8 cellular contexts compared by ENCODE assay signal in genomic region chr2:70919672-70920366, GRCh38. TPM values are rescaled to one million over a fixed set of nuclear protein-coding genes. Genes with fewer than 3 reads are reported as not detected.
DNase-seq lines count a peak whose midpoint lies in the region; ATAC-seq and TF ChIP-seq lines count a peak whose summit lies in the region.

No MANE protein-coding gene starts in this region.

- peaks cover 5% of the 10 kb centered on the region for H3K27me3 Mint-ChIP-seq in Caco-2 (ENCODE audit: insufficient read depth, unreplicated experiment)
- H3K27me3 Mint-ChIP-seq in activated CD4-positive, alpha-beta T cell treated with anti-CD3 and anti-CD28 coated beads, Interleukin-2, amount 10 ng/mL, durations not matched to agents 7 days and 5 days = peaks cover 16% of the 10 kb centered on the region

- no peak overlapping the region for H3K27ac ChIP-seq in coronary artery

- TF ChIP-seq POLR2A in lower leg skin (IDR thresholded peaks at IDR 0.05) = no peak

- H3K27ac Mint-ChIP-seq in Caco-2 (ENCODE audit: unreplicated experiment) = no peak overlapping the region
- no peak overlapping the region for H3K27ac Mint-ChIP-seq in activated CD4-positive, alpha-beta T cell treated with anti-CD3 and anti-CD28 coated beads, Interleukin-2, amount 10 ng/mL, durations not matched to agents 7 days and 5 days

- H3K36me3 ChIP-seq in Caco-2 (ENCODE audit: control insufficient read depth, insufficient read depth, low read length) = no peaks in the 10 kb centered on the region
- H3K36me3 ChIP-seq in HAP-1 (replicated peaks) = no peaks in the 10 kb centered on the region; the same call in 1 of the 2 replicates

- H3K27me3 ChIP-seq in Caco-2 (replicated peaks; ENCODE audit: control insufficient read depth, insufficient read depth, low read length) = no peaks in the 10 kb centered on the region
- H3K27me3 ChIP-seq in HAP-1 (ENCODE audit: low read depth) = no peaks in the 10 kb centered on the region

- BruUV-seq in Caco-2 (replicated peaks; lab: Mats Ljungman, UMichigan) = no TSS peak

- H3K36me3 Mint-ChIP-seq in Caco-2 (ENCODE audit: insufficient read depth, unreplicated experiment) = peaks cover 6% of the 10 kb centered on the region
- no peaks in the 10 kb centered on the region for H3K36me3 Mint-ChIP-seq in activated CD4-positive, alpha-beta T cell treated with anti-CD3 and anti-CD28 coated beads, Interleukin-2, amount 10 ng/mL, durations not matched to agents 7 days and 5 days (ENCODE audit: low read depth)

- H3K4me3 Mint-ChIP-seq in Caco-2 (ENCODE audit: unreplicated experiment) = no peak overlapping the region
- H3K4me3 Mint-ChIP-seq in activated CD4-positive, alpha-beta T cell treated with anti-CD3 and anti-CD28 coated beads, Interleukin-2, amount 10 ng/mL, durations not matched to agents 7 days and 5 days = no peak overlapping the region

- ATAC-seq in HG02588 (IDR thresholded peaks at IDR 0.05; ENCODE audit: unreplicated experiment) = no peak

- DNase-seq in Caco-2 = peak; percentile 84 to 93
- DNase-seq in HAP-1 (ENCODE audit: low spot score in 2 of 2) = peak; percentile 81 to 91
- peak; percentile 49 to 76 for DNase-seq in NCI-H526 (lab: John Stamatoyannopoulos, UW)
- DNase-seq in activated CD4-positive, alpha-beta T cell treated with anti-CD3 and anti-CD28 coated beads, Interleukin-2, amount 10 ng/mL, durations not matched to agents 7 days and 5 days = peak; percentile 72
- DNase-seq in coronary artery (ENCODE audit: low spot score) = peak; percentile 80
- peak; percentile 72 to 95 for DNase-seq in lower leg skin (ENCODE audit: low spot score in 2 of 2)
- peak; percentile 55 for DNase-seq in stimulated activated CD8-positive, alpha-beta memory T cell treated with anti-CD3 and anti-CD28 coated beads, Interleukin-12 subunit alpha, Interleukin-12 subunit beta, amount 100 ng/mL, for 1 hour (ENCODE audit: low read depth)

- 31 to 36% methylated on average over 16 of the region's 16 CpGs for WGBS in lower leg skin, 2 donors

- H3K4me3 ChIP-seq in Caco-2 (ENCODE audit: low read depth, low read length) (no peak overlapping the region), HAP-1 (no peak overlapping the region), coronary artery (no peak overlapping the region), lower leg skin (ENCODE audit: low read depth, poor library complexity, severe bottlenecking) (no peak overlapping the region)

- CTCF ChIA-PET in Caco-2 (lab: Charles Lee) = interaction anchor here (1.0 to 2.0 kb wide), 3 partner anchors 29 to 51 kb away, joined by 5 to 12 read pairs (median 5); no protein-coding TSS in a partner anchor
- CTCF ChIA-PET in activated CD4-positive, alpha-beta T cell treated with anti-CD3 and anti-CD28 coated beads, Interleukin-2, amount 10 ng/mL, durations not matched to agents 7 days and 5 days (lab: Charles Lee) = interaction anchor here (0.9 to 5.5 kb wide), 7 partner anchors 9 to 59 kb away, joined by 3 to 25 read pairs (median 5); no protein-coding TSS in a partner anchor

- TF ChIP-seq CTCF in Caco-2 (IDR thresholded peaks at IDR 0.05; ENCODE audit: insufficient read depth in 1 of 2, low read depth in 1 of 2, low read length in 1 of 2, severe bottlenecking in 1 of 2, unreplicated experiment in 1 of 2) (peak; percentile 94 to 96), coronary artery (IDR thresholded peaks at IDR 0.05) (peak; percentile 39), lower leg skin (IDR thresholded peaks at IDR 0.05) (peak in 1 of 3 donors; percentile 58)

- H3K9me3 ChIP-seq in Caco-2 (peaks cover 6% of the 10 kb centered on the region; the same call in 1 of the 2 replicates), HAP-1 (no peaks in the 10 kb centered on the region)

- no peaks in the 10 kb centered on the region for H3K9me3 Mint-ChIP-seq in Caco-2 (ENCODE audit: unreplicated experiment)
- no peaks in the 10 kb centered on the region for H3K9me3 Mint-ChIP-seq in activated CD4-positive, alpha-beta T cell treated with anti-CD3 and anti-CD28 coated beads, Interleukin-2, amount 10 ng/mL, durations not matched to agents 7 days and 5 days

- intact Hi-C loops in Caco-2 (cut with micrococcal nuclease; ENCODE audit: unreplicated experiment) (loop anchor here (1.0 to 2.0 kb wide), 2 partner anchors 27 to 49 kb away; no protein-coding TSS in a partner anchor), lower leg skin (cut with DNase I; ENCODE audit: low total_unique reads) (loop anchor here (10.0 kb wide), 1 partner anchor 55 kb away; no protein-coding TSS in a partner anchor)

- H3K4me1 ChIP-seq in Caco-2 = peaks cover 6% of the 10 kb centered on the region; the same call in 1 of the 2 replicates
- peaks cover 2% of the 10 kb centered on the region for H3K4me1 ChIP-seq in HAP-1

- in situ Hi-C loops in HAP-1 (cut with MboI; ENCODE audit: low sequenced_read_pairs) = no loop called here

- no peaks in the 10 kb centered on the region for H3K4me1 Mint-ChIP-seq in Caco-2 (ENCODE audit: low read depth, unreplicated experiment)
- no peaks in the 10 kb centered on the region for H3K4me1 Mint-ChIP-seq in activated CD4-positive, alpha-beta T cell treated with anti-CD3 and anti-CD28 coated beads, Interleukin-2, amount 10 ng/mL, durations not matched to agents 7 days and 5 days

- POLR2A ChIA-PET in Caco-2 (lab: Charles Lee) = no interaction called here
- POLR2A ChIA-PET in activated CD4-positive, alpha-beta T cell treated with anti-CD3 and anti-CD28 coated beads, Interleukin-2, amount 10 ng/mL, durations not matched to agents 7 days and 5 days (lab: Charles Lee) = no interaction called here

RNA-seq across cellular contexts. Expression of gene ATP6V1B1, which starts 15.9 kb away (rescaled TPM):
- 2.6 and 4.0 TPM in 2 replicates for total RNA-seq in Caco-2 (2022)
- total RNA-seq in activated CD4-positive, alpha-beta T cell treated with anti-CD3 and anti-CD28 coated beads, Interleukin-2, amount 10 ng/mL, durations not matched to agents 7 days and 5 days = not detected
- total RNA-seq in lower leg skin = 100 to 1,000 TPM in 1 of 4 donors, 10 to 100 TPM in 2, 1 to 10 TPM in 1; 7.3 to 110 (median 55.0) TPM

RNA-seq across cellular contexts. Expression of gene VAX2, which starts 19.4 kb away (rescaled TPM):
- total RNA-seq in Caco-2 (2022) (0.61 TPM in 1 of 2 replicates, not detected in the other), lower leg skin (1 to 10 TPM in 3 of 4 donors, not detected in 1; 1.7 to 6.4 (median 4.3) TPM)
- not detected for total RNA-seq in activated CD4-positive, alpha-beta T cell treated with anti-CD3 and anti-CD28 coated beads, Interleukin-2, amount 10 ng/mL, durations not matched to agents 7 days and 5 days

RNA-seq across cellular contexts. Expression of gene ANKRD53, which starts 58.6 kb away (rescaled TPM):
- total RNA-seq in Caco-2 (2022) = 0.16 and 0.28 TPM in 2 replicates
- total RNA-seq in activated CD4-positive, alpha-beta T cell treated with anti-CD3 and anti-CD28 coated beads, Interleukin-2, amount 10 ng/mL, durations not matched to agents 7 days and 5 days = under 1 TPM in 1 of 2 experiments, not detected in 1; 0.50 TPM
- 1 to 10 TPM in 1 of 4 donors, under 1 TPM in 2, not detected in 1; 0.27 to 1.3 (median 0.84) TPM for total RNA-seq in lower leg skin
